In genomic region chr7:50660040-50660829, GRCh38 we compare ENCODE assay signal across 9 cellular contexts.
DNase-seq lines count a peak whose midpoint lies in the region; ATAC-seq, FAIRE-seq and TF ChIP-seq lines count a peak whose summit lies in the region.
"Had no signal": no experiment of that assay in that cellular context is flagged by ENCODE, and none has a peak within 500 bp of the region (broad histone marks: within the 10 kb centered on the region; RNA-seq: fewer than 3 reads in every experiment).

No MANE protein-coding gene starts in this region.

- H3K4me2 ChIP-seq in astrocyte (ENCODE audit: low read length): no peak overlapping the region
- H3K4me2 ChIP-seq in PC-3 (ENCODE audit: low read length): no peak overlapping the region

- no TSS peak for BruUV-seq in PC-3 (replicated peaks; lab: Mats Ljungman, UMichigan)

- DNase-seq in GM12865 (ENCODE audit: low read depth): peak; percentile 41
- DNase-seq in astrocyte (ENCODE audit: low read depth): no peak
- DNase-seq in stimulated activated CD4-positive, alpha-beta T cell treated with anti-CD3 and anti-CD28 coated beads, Interleukin-12 subunit alpha, Interleukin-12 subunit beta, amount 100 ng/mL, for 48 hours (ENCODE audit: low read depth in 2 of 3, low spot score in 1 of 3): peak in 2 of 3 donors; percentile 24 to 36
- DNase-seq in PC-3: no peak
- no peak for DNase-seq in SKM-1 treated with dmso at 0.1 percent for 144 hours (lab: John Stamatoyannopoulos, UW; ENCODE audit: unreplicated experiment)

- peaks cover 33% of the 10 kb centered on the region for H3K36me3 ChIP-seq in astrocyte (ENCODE audit: insufficient read depth, low read length)
- peaks cover 10% of the 10 kb centered on the region; the same call in 1 of the 2 replicates for H3K36me3 ChIP-seq in PC-3 (ENCODE audit: low read depth, low read length)

- no peaks in the 10 kb centered on the region for H3K9me2 ChIP-seq in PC-3 (replicated peaks; ENCODE audit: low read length)

- intact Hi-C loops in PC-3 (cut with micrococcal nuclease): no loop called here

- FAIRE-seq in astrocyte (lab: Jason Lieb, UNC): no peak
- FAIRE-seq: keratinocyte had no signal

- ATAC-seq in HG03342 (IDR thresholded peaks at IDR 0.05; ENCODE audit: unreplicated experiment): no peak
- ATAC-seq in HG03097 (IDR thresholded peaks at IDR 0.05; ENCODE audit: low FRiP score, unreplicated experiment): no peak
- ATAC-seq in PC-3: no peak

- POLR2A ChIA-PET in PC-3 (lab: Charles Lee; ENCODE audit: unreplicated experiment): no interaction called here

- H2AFZ ChIP-seq in astrocyte (ENCODE audit: low read depth, low read length) (no peak overlapping the region), PC-3 (ENCODE audit: low read length) (no peak overlapping the region)

- no peak for TF ChIP-seq CTCF in GM12865 (IDR thresholded peaks at IDR 0.05; ENCODE audit: insufficient read depth, low read depth, low read length, missing control alignments)
- TF ChIP-seq CTCF in astrocyte (IDR thresholded peaks at IDR 0.05; ENCODE audit: insufficient read depth, low read depth, low read length): no peak
- no peak for TF ChIP-seq CTCF in PC-3 (conservative IDR thresholded peaks at IDR 0.05; ENCODE audit: low read depth, low read length)

- H3K9ac ChIP-seq in astrocyte (ENCODE audit: low read length) (no peak overlapping the region), PC-3 (ENCODE audit: low read length) (no peak overlapping the region)

- H3K27ac ChIP-seq in astrocyte (ENCODE audit: low read depth, low read length): no peak overlapping the region
- H3K27ac ChIP-seq in PC-3 (ENCODE audit: low read length): no peak overlapping the region

- peaks cover 75% of the 10 kb centered on the region for H3K79me2 ChIP-seq in astrocyte (ENCODE audit: insufficient read depth, low read length)
- H3K79me2 ChIP-seq in PC-3 (ENCODE audit: low read length): 0 out of 2 replicates have a peak, but pooled peaks cover 6% of the 10 kb centered on the region

- H4K20me1 ChIP-seq in astrocyte (ENCODE audit: insufficient read depth, low read length) (peaks cover 100% of the 10 kb centered on the region), PC-3 (ENCODE audit: low read length) (peaks cover 5% of the 10 kb centered on the region; the same call in 1 of the 2 replicates)

- H3K9me3 ChIP-seq in astrocyte (ENCODE audit: insufficient read depth, low read depth, low read length): no peaks in the 10 kb centered on the region
- no peaks in the 10 kb centered on the region for H3K9me3 ChIP-seq in PC-3 (ENCODE audit: low read length)

- H3F3A ChIP-seq in PC-3 (ENCODE audit: low read length, unreplicated experiment): no peaks in the 10 kb centered on the region

- H3K4me3 Mint-ChIP-seq in T-helper 1 cell treated with Interleukin-12 subunit alpha and Interleukin-12 subunit beta and Interleukin-4 antibody, amounts not matched to agents 30 μg/mL and 1 μg/mL, for 36 hours: peak overlapping the region; percentile 83
- H3K4me3 Mint-ChIP-seq in astrocyte (ENCODE audit: unreplicated experiment): no peak overlapping the region

- peaks cover 2% of the 10 kb centered on the region for H3K36me3 Mint-ChIP-seq in T-helper 1 cell treated with Interleukin-12 subunit alpha and Interleukin-12 subunit beta and Interleukin-4 antibody, amounts not matched to agents 30 μg/mL and 1 μg/mL, for 36 hours (ENCODE audit: low read depth)
- peaks cover 37% of the 10 kb centered on the region for H3K36me3 Mint-ChIP-seq in astrocyte (ENCODE audit: low read depth, unreplicated experiment)

- H3K4me1 ChIP-seq in astrocyte (ENCODE audit: insufficient read depth, low read length) (peaks cover 13% of the 10 kb centered on the region), PC-3 (ENCODE audit: insufficient read depth, low read length) (peaks cover 15% of the 10 kb centered on the region)

- H3K27ac Mint-ChIP-seq in T-helper 1 cell treated with Interleukin-12 subunit alpha and Interleukin-12 subunit beta and Interleukin-4 antibody, amounts not matched to agents 30 μg/mL and 1 μg/mL, for 36 hours: peak overlapping the region; percentile 88
- H3K27ac Mint-ChIP-seq in astrocyte (ENCODE audit: unreplicated experiment): peak overlapping the region; percentile 6

- no peaks in the 10 kb centered on the region for H3K9me3 Mint-ChIP-seq in T-helper 1 cell treated with Interleukin-12 subunit alpha and Interleukin-12 subunit beta and Interleukin-4 antibody, amounts not matched to agents 30 μg/mL and 1 μg/mL, for 36 hours
- no peaks in the 10 kb centered on the region for H3K9me3 Mint-ChIP-seq in astrocyte (ENCODE audit: unreplicated experiment)

- H3K4me1 Mint-ChIP-seq in T-helper 1 cell treated with Interleukin-12 subunit alpha and Interleukin-12 subunit beta and Interleukin-4 antibody, amounts not matched to agents 30 μg/mL and 1 μg/mL, for 36 hours (ENCODE audit: low read depth): peaks cover 46% of the 10 kb centered on the region
- peaks cover 16% of the 10 kb centered on the region for H3K4me1 Mint-ChIP-seq in astrocyte (ENCODE audit: low read depth, unreplicated experiment)

- CTCF ChIA-PET in PC-3 (lab: Charles Lee): no interaction called here

- H3K27me3 ChIP-seq in astrocyte (ENCODE audit: insufficient read depth, low read length) (no peaks in the 10 kb centered on the region), PC-3 (ENCODE audit: low read length) (no peaks in the 10 kb centered on the region)

- peaks cover 9% of the 10 kb centered on the region for H3K27me3 Mint-ChIP-seq in T-helper 1 cell treated with Interleukin-12 subunit alpha and Interleukin-12 subunit beta and Interleukin-4 antibody, amounts not matched to agents 30 μg/mL and 1 μg/mL, for 36 hours (ENCODE audit: low read depth)
- no peaks in the 10 kb centered on the region for H3K27me3 Mint-ChIP-seq in astrocyte (ENCODE audit: low read depth, unreplicated experiment)

- no peak overlapping the region for H3K4me3 ChIP-seq in GM12865 (ENCODE audit: low read depth, low read length)
- no peak overlapping the region for H3K4me3 ChIP-seq in astrocyte (ENCODE audit: insufficient read depth, low read depth, low read length)
- no peak overlapping the region for H3K4me3 ChIP-seq in PC-3 (ENCODE audit: low read length)

Comparison
In these comparisons a context has a peak if more than half of its experiments do, and no peak if none do; other contexts are left out.
1. DNase-seq: peak in GM12865 (single experiment) and stimulated activated CD4-positive, alpha-beta T cell treated with anti-CD3 and anti-CD28 coated beads, Interleukin-12 subunit alpha, Interleukin-12 subunit beta, amount 100 ng/mL, for 48 hours (2 of 3); none in astrocyte (single experiment), PC-3 (single experiment) and SKM-1 treated with dmso at 0.1 percent for 144 hours (single experiment).